Comparison of ENCODE assay signal across 17 cellular contexts in genomic region chr10:31000071-31000787, GRCh38. TPM values are rescaled to one million over a fixed set of nuclear protein-coding genes. Genes with fewer than 3 reads are reported as not detected.
DNase-seq lines count a peak whose midpoint lies in the region; ATAC-seq and TF ChIP-seq lines count a peak whose summit lies in the region.
"Had no signal": no experiment of that assay in that cellular context is flagged by ENCODE, and none has a peak within 500 bp of the region (broad histone marks: within the 10 kb centered on the region; RNA-seq: fewer than 3 reads in every experiment).

No MANE protein-coding gene starts in this region.

- no peaks in the 10 kb centered on the region for H3F3A ChIP-seq in PC-3 (ENCODE audit: low read length, unreplicated experiment)

- 92 to 97% methylated on average over 3 of the region's 3 CpGs for WGBS in esophagus squamous epithelium, 2 donors

- TF ChIP-seq POLR2A in esophagus squamous epithelium (IDR thresholded peaks at IDR 0.05), result no peak

- H3K9me2 ChIP-seq in PC-3 (replicated peaks; ENCODE audit: low read length) (no peaks in the 10 kb centered on the region), OCI-LY7 (ENCODE audit: insufficient read depth, low read length) (no peaks in the 10 kb centered on the region; the same call in 1 of the 2 replicates)

- in situ Hi-C loops in GM13976 (cut with MboI; ENCODE audit: low sequenced_read_pairs, unreplicated experiment), result no loop called here

- H3K4me1 Mint-ChIP-seq in Calu3 (ENCODE audit: low read depth, unreplicated experiment) (peaks cover 73% of the 10 kb centered on the region), progenitor cell of endocrine pancreas (ENCODE audit: low read depth) (peaks cover 14% of the 10 kb centered on the region)
- H3K4me1 Mint-ChIP-seq: neural progenitor cell had no signal

- H4K20me1 ChIP-seq in PC-3 (ENCODE audit: low read length) (no peaks in the 10 kb centered on the region), OCI-LY7 (ENCODE audit: insufficient read depth, low read length) (no peaks in the 10 kb centered on the region)

- H3K36me3 Mint-ChIP-seq in Calu3 (ENCODE audit: insufficient read depth, unreplicated experiment) (peaks cover 5% of the 10 kb centered on the region), progenitor cell of endocrine pancreas (ENCODE audit: insufficient read depth) (no peaks in the 10 kb centered on the region)
- H3K36me3 Mint-ChIP-seq: neural progenitor cell had no signal

- H3K27ac ChIP-seq in PC-3 (ENCODE audit: low read length), result peak overlapping the region; percentile 71; the same call in 1 of the 2 replicates
- H3K27ac ChIP-seq in esophagus squamous epithelium, result peak overlapping the region in 2 of 4 donors; percentile 17 to 54
- no peak overlapping the region for H3K27ac ChIP-seq in OCI-LY7 (ENCODE audit: low read depth, low read length, poor library complexity, severe bottlenecking)
- H3K27ac ChIP-seq: neural progenitor cell had no signal

- POLR2A ChIA-PET in PC-3 (lab: Charles Lee; ENCODE audit: unreplicated experiment), result no interaction called here
- POLR2A ChIA-PET in OCI-LY7 (lab: Charles Lee), result interaction anchor here (0.7 to 2.1 kb wide), 3 partner anchors 8 to 815 kb away, joined by 3 to 12 read pairs (median 3); no protein-coding TSS in a partner anchor

- DNase-seq in Calu3, result peak; percentile 48
- DNase-seq in PC-3, result no peak
- peak; percentile 82 for DNase-seq in kidney tubule cell (ENCODE audit: low spot score)
- no peak for DNase-seq in progenitor cell of endocrine pancreas (ENCODE audit: low spot score, unreplicated experiment)
- DNase-seq in GM13976 (ENCODE audit: low spot score), result no peak
- DNase-seq in HuH-7.5 (ENCODE audit: low spot score), result no peak
- DNase-seq in esophagus squamous epithelium (lab: John Stamatoyannopoulos, UW), result no peak
- no peak for DNase-seq in OCI-LY7 (ENCODE audit: low spot score)
- DNase-seq: activated CD4-positive, alpha-beta T cell treated with anti-CD3 and anti-CD28 coated beads for 48 hours; activated T-cell treated with anti-CD3 and anti-CD28 coated beads, Interleukin-2, amount 50 U/mL, for 4 hours; amygdala; BE2C; DMS79; hypothalamus; MM.1S; NCI-H2171 had no signal

- CTCF ChIA-PET in Calu3 (lab: Charles Lee) (interaction anchor here (1.1 to 1.2 kb wide), 2 partner anchors 9 to 34 kb away, joined by 3 to 5 read pairs; no protein-coding TSS in a partner anchor), PC-3 (lab: Charles Lee) (no interaction called here), OCI-LY7 (lab: Charles Lee; ENCODE audit: unreplicated experiment) (no interaction called here)

- H3K4me2 ChIP-seq in PC-3 (ENCODE audit: low read length) (no peak overlapping the region), OCI-LY7 (ENCODE audit: low read length) (no peak overlapping the region)
- H3K4me2 ChIP-seq: neural progenitor cell had no signal

- H3K9me3 ChIP-seq in PC-3 (ENCODE audit: low read length) (no peaks in the 10 kb centered on the region), esophagus squamous epithelium (peaks cover 0 to 1% (median 0%) of the 10 kb centered on the region in 3 donors), OCI-LY7 (ENCODE audit: low read length) (peaks cover 5% of the 10 kb centered on the region; the same call in 1 of the 2 replicates)

- H3K4me3 ChIP-seq in PC-3 (ENCODE audit: low read length), result no peak overlapping the region
- no peak overlapping the region for H3K4me3 ChIP-seq in esophagus squamous epithelium
- no peak overlapping the region for H3K4me3 ChIP-seq in OCI-LY7 (ENCODE audit: low read depth, low read length, poor library complexity, severe bottlenecking)
- H3K4me3 ChIP-seq: neural progenitor cell had no signal

- BruUV-seq in Calu3 (replicated peaks; lab: Mats Ljungman, UMichigan), result no TSS peak
- BruUV-seq in PC-3 (replicated peaks; lab: Mats Ljungman, UMichigan), result no TSS peak
- no TSS peak for BruUV-seq in OCI-LY7 (replicated peaks; lab: Mats Ljungman, UMichigan)

- peak overlapping the region; percentile 69 for H3K27ac Mint-ChIP-seq in Calu3 (ENCODE audit: unreplicated experiment)
- H3K27ac Mint-ChIP-seq in progenitor cell of endocrine pancreas, result peak overlapping the region; percentile 25
- H3K27ac Mint-ChIP-seq: neural progenitor cell had no signal

- H2AFZ ChIP-seq in PC-3 (ENCODE audit: low read length) (no peak overlapping the region), OCI-LY7 (ENCODE audit: low read length) (no peak overlapping the region)
- H2AFZ ChIP-seq: neural progenitor cell had no signal

- no peaks in the 10 kb centered on the region for H3K79me2 ChIP-seq in PC-3 (ENCODE audit: low read length)
- H3K79me2 ChIP-seq in OCI-LY7 (ENCODE audit: insufficient read depth, low read depth, low read length), result no peaks in the 10 kb centered on the region

- TF ChIP-seq CTCF in Calu3 (IDR thresholded peaks at IDR 0.05; ENCODE audit: unreplicated experiment), result no peak
- no peak for TF ChIP-seq CTCF in PC-3 (conservative IDR thresholded peaks at IDR 0.05; ENCODE audit: low read depth, low read length)
- TF ChIP-seq CTCF in progenitor cell of endocrine pancreas (IDR thresholded peaks at IDR 0.05; ENCODE audit: unreplicated experiment), result no peak
- no peak for TF ChIP-seq CTCF in GM13976 (IDR thresholded peaks at IDR 0.05; ENCODE audit: borderline replicate concordance, control extremely low read depth, extremely low read depth, insufficient read depth, missing control alignments)
- TF ChIP-seq CTCF in esophagus squamous epithelium (IDR thresholded peaks at IDR 0.05), result no peak
- no peak for TF ChIP-seq CTCF in OCI-LY7 (conservative IDR thresholded peaks at IDR 0.05; ENCODE audit: low read length)

- H3K9ac ChIP-seq in PC-3 (ENCODE audit: low read length), result no peak overlapping the region
- H3K9ac ChIP-seq: neural progenitor cell had no signal

- H3K9me3 Mint-ChIP-seq in Calu3 (ENCODE audit: low read depth, unreplicated experiment), result no peaks in the 10 kb centered on the region
- H3K9me3 Mint-ChIP-seq in progenitor cell of endocrine pancreas (ENCODE audit: low read depth), result peaks cover 9% of the 10 kb centered on the region

- no peak for ATAC-seq in PC-3

- H3K4me1 ChIP-seq in PC-3 (ENCODE audit: insufficient read depth, low read length) (peaks cover 33% of the 10 kb centered on the region), esophagus squamous epithelium (peaks cover 0 to 22% (median 3%) of the 10 kb centered on the region in 3 donors), OCI-LY7 (ENCODE audit: insufficient read depth, low read length, poor library complexity, severe bottlenecking) (no peaks in the 10 kb centered on the region)
- H3K4me1 ChIP-seq: BE2C, neural progenitor cell had no signal

- H3K27me3 Mint-ChIP-seq in Calu3 (ENCODE audit: unreplicated experiment) (no peaks in the 10 kb centered on the region), progenitor cell of endocrine pancreas (no peaks in the 10 kb centered on the region)

- intact Hi-C loops in Calu3 (cut with micrococcal nuclease; ENCODE audit: unreplicated experiment) (loop anchor here (5.0 kb wide), 1 partner anchor 33 kb away; no protein-coding TSS in a partner anchor), PC-3 (cut with micrococcal nuclease) (no loop called here), esophagus squamous epithelium (cut with DNase I) (no loop called here), OCI-LY7 (cut with micrococcal nuclease; ENCODE audit: unreplicated experiment) (no loop called here)

- H3K4me3 Mint-ChIP-seq in Calu3 (ENCODE audit: low read depth, unreplicated experiment) (peak overlapping the region; percentile 6), progenitor cell of endocrine pancreas (ENCODE audit: low read depth) (no peak overlapping the region)
- H3K4me3 Mint-ChIP-seq: neural progenitor cell had no signal

- H3K27me3 ChIP-seq in PC-3 (ENCODE audit: low read length) (no peaks in the 10 kb centered on the region), esophagus squamous epithelium (no peaks in the 10 kb centered on the region)
- H3K27me3 ChIP-seq: BE2C, neural progenitor cell had no signal

- H3K36me3 ChIP-seq in PC-3 (ENCODE audit: low read depth, low read length), result no peaks in the 10 kb centered on the region
- no peaks in the 10 kb centered on the region for H3K36me3 ChIP-seq in esophagus squamous epithelium
- no peaks in the 10 kb centered on the region for H3K36me3 ChIP-seq in OCI-LY7 (ENCODE audit: insufficient read depth, low read length)
- H3K36me3 ChIP-seq: BE2C had no signal

RNA-seq across cellular contexts. Expression of gene ZNF438, which starts 31.4 kb away (rescaled TPM):
- total RNA-seq in Calu3 (2022), result 4.0 and 4.3 TPM in 2 replicates
- total RNA-seq in PC-3 (2014; rRNA removed), result 0.98 and 2.4 TPM in 2 replicates
- 6.1 and 6.6 TPM in 2 replicates for total RNA-seq in progenitor cell of endocrine pancreas
- total RNA-seq in esophagus squamous epithelium, result 1 to 10 TPM; 2.9 to 9.3 (median 5.9) TPM
- total RNA-seq in OCI-LY7 (2014; rRNA removed; shearing (Covaris generic)), result 1.3 and 2.0 TPM in 2 replicates
- total RNA-seq in OCI-LY7 (2022), result 2.1 and 2.5 TPM in 2 replicates

Comparison
In these comparisons a context has a peak if more than half of its experiments do, and no peak if none do; other contexts are left out.
1. DNase-seq: peak in Calu3 (single experiment) and kidney tubule cell (single experiment); none in PC-3 (single experiment), progenitor cell of endocrine pancreas (single experiment), GM13976 (single experiment), HuH-7.5 (single experiment), esophagus squamous epithelium (single experiment) and OCI-LY7 (single experiment).